Comparison of ENCODE assay signal across 1 cellular context in genomic region chr1:16648756-16649155, GRCh38. TPM values are rescaled to one million over a fixed set of nuclear protein-coding genes. Genes with fewer than 3 reads are reported as not detected.
"Had no signal": no experiment of that assay in that cellular context is flagged by ENCODE, and none has a peak within 500 bp of the region (broad histone marks: within the 10 kb centered on the region; RNA-seq: fewer than 3 reads in every experiment).

No MANE protein-coding gene starts in this region.

RNA-seq across cellular contexts. Expression of gene RNU1-3, which starts 18.0 kb away (rescaled TPM):
- polyA plus RNA-seq: lung had no signal
